1 cellular context compared by ENCODE assay signal in genomic region chr13:42412812-42413795, GRCh38.
TF ChIP-seq lines count a peak whose summit lies in the region.

No MANE protein-coding gene starts in this region.

TF ChIP-seq in GM12878, 131 proteins besides CTCF, POLR2A, EP300 and RAD21 (continued from another document and continues in another):
- TF ChIP-seq ZBTB40 (IDR thresholded peaks at IDR 0.05; ENCODE audit: borderline replicate concordance) (no peak), CBFB (IDR thresholded peaks at IDR 0.05; ENCODE audit: low read depth) (no peak), BCL11A (IDR thresholded peaks at IDR 0.05; ENCODE audit: low read depth, low read length) (peak; percentile 84), USF2 (IDR thresholded peaks at IDR 0.05; ENCODE audit: borderline replicate concordance, low read depth, low read length) (no peak), BMI1 (IDR thresholded peaks at IDR 0.05; ENCODE audit: borderline replicate concordance) (peak; percentile 67), HCFC1 (IDR thresholded peaks at IDR 0.05; ENCODE audit: low read length) (no peak), MYC (IDR thresholded peaks at IDR 0.05; ENCODE audit: insufficient read depth, insufficient read length, insufficient replicate concordance, low read length, severe bottlenecking) (no peak), TCF12 (IDR thresholded peaks at IDR 0.05; ENCODE audit: low read depth, low read length) (no peak), TAF1 (IDR thresholded peaks at IDR 0.05; ENCODE audit: borderline replicate concordance, low read depth, low read length) (peak; percentile 34; the same call in 1 of the 2 replicates), E4F1 (IDR thresholded peaks at IDR 0.05; ENCODE audit: borderline replicate concordance, partially characterized antibody) (no peak), ZNF24 (IDR thresholded peaks at IDR 0.05) (peak; percentile 88), PKNOX1 (IDR thresholded peaks at IDR 0.05) (peak; percentile 81), BHLHE40 (IDR thresholded peaks at IDR 0.05; ENCODE audit: borderline replicate concordance in 1 of 2, low read depth in 2 of 2, low read length in 1 of 2) (peak; percentile 40 to 77), MEF2A (IDR thresholded peaks at IDR 0.05; ENCODE audit: insufficient read depth, low read depth, low read length) (peak; percentile 96), E2F8 (IDR thresholded peaks at IDR 0.05; ENCODE audit: low read depth, partially characterized antibody) (no peak), MLLT1 (IDR thresholded peaks at IDR 0.05) (no peak), EGR1 (IDR thresholded peaks at IDR 0.05; ENCODE audit: borderline replicate concordance in 1 of 2, low read depth in 2 of 2, low read length in 2 of 2) (no peak), KAT2A (conservative IDR thresholded peaks at IDR 0.05; ENCODE audit: control insufficient read depth, low read depth, low read length) (no peak), GABPA (IDR thresholded peaks at IDR 0.05; ENCODE audit: low read depth) (peak; percentile 64; the same call in 1 of the 2 replicates), JUND (IDR thresholded peaks at IDR 0.05; ENCODE audit: low read depth, low read length) (peak; percentile 89), ZNF622 (IDR thresholded peaks at IDR 0.05) (no peak), LARP7 (IDR thresholded peaks at IDR 0.05) (no peak), NR2C2 (IDR thresholded peaks at IDR 0.05; ENCODE audit: borderline replicate concordance, control insufficient read depth, insufficient read length, low read depth) (no peak), ESRRA (IDR thresholded peaks at IDR 0.05; ENCODE audit: low read length) (no peak), CEBPB (IDR thresholded peaks at IDR 0.05; ENCODE audit: borderline replicate concordance in 1 of 2, low read depth in 2 of 2, low read length in 2 of 2) (peak in 1 of 2 experiments; percentile 84; a peak in 1 of 4 replicates), MTA2 (IDR thresholded peaks at IDR 0.05; ENCODE audit: low read depth) (peak; percentile 97), TBL1XR1 (IDR thresholded peaks at IDR 0.05; ENCODE audit: low read depth, low read length) (peak; percentile 94), YY1 (IDR thresholded peaks at IDR 0.05; ENCODE audit: low read depth, low read length) (0 out of 2 replicates have a peak, but pooled peaks have one; percentile 30), MTA3 (IDR thresholded peaks at IDR 0.05; ENCODE audit: borderline replicate concordance, low read length) (0 out of 2 replicates have a peak, but pooled peaks have one; percentile 72), REST (IDR thresholded peaks at IDR 0.05; ENCODE audit: low read depth, low read length) (no peak), USF1 (IDR thresholded peaks at IDR 0.05; ENCODE audit: borderline replicate concordance, extremely low read length, insufficient read depth, low read depth, low read length) (no peak), HDGF (IDR thresholded peaks at IDR 0.05) (no peak), ZBTB11 (CRISPR knock-in tag; IDR thresholded peaks at IDR 0.05) (no peak), EED (IDR thresholded peaks at IDR 0.05; ENCODE audit: low read depth) (0 out of 2 replicates have a peak, but pooled peaks have one; percentile 21), RB1 (IDR thresholded peaks at IDR 0.05; ENCODE audit: borderline replicate concordance) (no peak), DPF2 (IDR thresholded peaks at IDR 0.05) (peak; percentile 92), KLF5 (IDR thresholded peaks at IDR 0.05; ENCODE audit: partially characterized antibody) (no peak)
